Comparison of ENCODE assay signal across 20 cellular contexts in the genomic region with DNA sequence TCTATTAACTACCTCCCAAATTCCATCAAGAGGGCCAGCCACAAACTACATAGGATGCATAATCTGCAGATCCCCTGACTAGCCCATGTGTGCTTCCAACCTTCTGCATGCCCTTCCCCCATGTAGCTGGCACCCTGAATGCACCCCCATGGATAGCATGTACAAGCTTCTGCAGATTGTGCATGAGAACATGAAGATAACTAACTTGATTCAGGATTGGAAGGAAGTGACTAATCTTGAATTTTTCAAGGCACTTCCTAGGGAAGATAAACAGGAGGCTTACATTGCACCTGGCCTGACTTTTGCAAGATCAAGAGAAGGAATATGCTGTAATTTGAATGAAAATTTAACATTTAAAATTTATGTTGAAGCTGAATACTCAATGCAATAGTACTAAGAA.
"Had no signal": no experiment of that assay in that cellular context is flagged by ENCODE, and none has a peak within 500 bp of the region (broad histone marks: within the 10 kb centered on the region; RNA-seq: fewer than 3 reads in every experiment).

No MANE protein-coding gene starts in this region.

- H3K79me2 ChIP-seq: parathyroid adenoma had no signal

- H2AFZ ChIP-seq: parathyroid adenoma had no signal

- DNase-seq: activated CD4-positive, alpha-beta T cell treated with anti-CD3 and anti-CD28 coated beads, Interleukin-2, amount 50 U/mL, for 48 hours; activated CD8-positive, alpha-beta memory T cell treated with anti-CD3 and anti-CD28 coated beads, Interleukin-2, amount 10 ng/mL, durations not matched to agents 7 days and 5 days; activated effector memory CD4-positive, alpha-beta T cell treated with Interleukin-2 at 50 U/mL for 16 hours; activated T-cell treated with anti-CD3 and anti-CD28 coated beads, Interleukin-2, amount 50 U/mL, for 4 hours; adrenal gland; central memory CD4-positive, alpha-beta T cell; colonic mucosa; effector CD4-positive, alpha-beta T cell; kidney; left ventricle myocardium inferior; natural killer cell; stimulated activated CD4-positive, alpha-beta T cell treated with anti-CD3 and anti-CD28 coated beads, Interleukin-4, amount 100 ng/mL, for 1 hour; stimulated activated naive B cell treated with anti-CD40 and anti-IgM and Interleukin-4, amounts not matched to agents 10 μg/mL and 1 μg/mL and 100 μg/mL, for 72 hours; T-cell; T1000; thyroid gland had no signal

- FAIRE-seq: kidney had no signal

- H3K9ac ChIP-seq: parathyroid adenoma had no signal

- H3K9me3 ChIP-seq: adrenal gland, colonic mucosa, neutrophil, thyroid gland, vagina had no signal

- H3K36me3 ChIP-seq: adrenal gland, colonic mucosa, left ventricle myocardium inferior, neutrophil, thyroid gland, vagina had no signal

- H3K4me3 ChIP-seq: adrenal gland, colonic mucosa, left ventricle myocardium inferior, thyroid gland, vagina had no signal

- ATAC-seq: activated CD8-positive, alpha-beta memory T cell treated with anti-CD3 and anti-CD28 coated beads, Interleukin-2, amount 10 ng/mL, durations not matched to agents 7 days and 5 days; activated T-cell treated with anti-CD3 and anti-CD28 coated beads, Interleukin-2, amount 50 U/mL, for 4 hours; natural killer cell; stimulated activated naive B cell treated with anti-CD40 and anti-IgM and Interleukin-4, amounts not matched to agents 10 μg/mL and 1 μg/mL and 100 μg/mL, for 72 hours; T-cell had no signal

- H3K27ac ChIP-seq: adrenal gland, colonic mucosa, left ventricle myocardium inferior, neutrophil, parathyroid adenoma, thyroid gland, vagina, VCaP had no signal

- H3K27me3 ChIP-seq: adrenal gland, colonic mucosa, neutrophil, thyroid gland, vagina had no signal

- H3K4me1 ChIP-seq: adrenal gland, colonic mucosa, left ventricle myocardium inferior, parathyroid adenoma, thyroid gland, vagina had no signal
